ENCODE assay signal across 8 cellular contexts in genomic region chr15:90233701-90234518, GRCh38. TPM values are rescaled to one million over a fixed set of nuclear protein-coding genes. Genes with fewer than 3 reads are reported as not detected.
A peak's percentile ranks its signal among the peaks of the same experiment; 100 is the strongest.
DNase-seq lines count a peak whose midpoint lies in the region; ATAC-seq and TF ChIP-seq lines count a peak whose summit lies in the region.

Gene CIB1 (minus strand): TSS chr15:90233941. CDS start chr15:90233885, 56 bp downstream.
Gene GDPGP1 (plus strand): TSS chr15:90234209. CDS start chr15:90240909, 6,700 bp downstream.

- no peak for TF ChIP-seq RAD21 in Ishikawa (IDR thresholded peaks at IDR 0.05; ENCODE audit: low read depth)

- H3K4me1 ChIP-seq in mucosa of descending colon (ENCODE audit: low read depth): peaks cover 32% of the 10 kb centered on the region

- ATAC-seq in GM21619 (IDR thresholded peaks at IDR 0.05; ENCODE audit: unreplicated experiment) (peak; percentile 74), mucosa of descending colon (peak; percentile 85)

- DNase-seq in DMS153 treated with DMSO at 0.1 percent for 48 hours (lab: John Stamatoyannopoulos, UW; ENCODE audit: unreplicated experiment): peak; percentile 33
- peak; percentile 39 for DNase-seq in OCI-M2 (lab: John Stamatoyannopoulos, UW; ENCODE audit: unreplicated experiment)
- peak; percentile 93 for DNase-seq in activated T-cell treated with anti-CD3 and anti-CD28 coated beads for 4 hours
- DNase-seq in epithelial cell of esophagus (ENCODE audit: low read depth): peak; percentile 98
- DNase-seq in mucosa of descending colon: peak; percentile 97 to 99 (median 99)
- peak; percentile 80 to 92 for DNase-seq in stimulated activated CD8-positive, alpha-beta memory T cell treated with anti-CD3 and anti-CD28 coated beads, Interleukin-4, amount 100 ng/mL, for 1 hour (ENCODE audit: low read depth in 2 of 2, low spot score in 1 of 2)

- TF ChIP-seq EP300 in Ishikawa (IDR thresholded peaks at IDR 0.05; ENCODE audit: borderline replicate concordance): no peak

- peak within 1 kb of the TSS; percentile 74 for H3K4me3 ChIP-seq in epithelial cell of esophagus (ENCODE audit: low read length)
- peak within 1 kb of the TSS; percentile 50 for H3K4me3 ChIP-seq in mucosa of descending colon

- TF ChIP-seq CTCF in epithelial cell of esophagus (IDR thresholded peaks at IDR 0.05; ENCODE audit: insufficient read depth, low read depth, low read length, missing control alignments): no peak
- no peak for TF ChIP-seq CTCF in mucosa of descending colon (IDR thresholded peaks at IDR 0.05)

- H3K36me3 ChIP-seq in mucosa of descending colon (ENCODE audit: low read depth): peaks cover 8% of the 10 kb centered on the region

- intact Hi-C loops in mucosa of descending colon (cut with DNase I, micrococcal nuclease): no loop called here

- H3K9me3 ChIP-seq in mucosa of descending colon: no peaks in the 10 kb centered on the region

TF ChIP-seq in Ishikawa, 13 proteins besides CTCF, POLR2A, EP300 and RAD21:
- TF ChIP-seq CREB1 (IDR thresholded peaks at IDR 0.05; ENCODE audit: low read depth) (no peak; the same call in 1 of the 2 replicates), CEBPB (IDR thresholded peaks at IDR 0.05) (no peak), TEAD4 (IDR thresholded peaks at IDR 0.05) (no peak), TCF12 (IDR thresholded peaks at IDR 0.05; ENCODE audit: low read depth) (0 out of 2 replicates have a peak, but pooled peaks have one; percentile 12), EGR1 (IDR thresholded peaks at IDR 0.05) (peak; percentile 20; the same call in 1 of the 2 replicates), NFIC (IDR thresholded peaks at IDR 0.05) (no peak), TAF1 (IDR thresholded peaks at IDR 0.05; ENCODE audit: low read depth) (peak; percentile 48; the same call in 1 of the 2 replicates), YY1 (IDR thresholded peaks at IDR 0.05; ENCODE audit: low read depth) (no peak), USF1 (IDR thresholded peaks at IDR 0.05) (no peak), FOXM1 (IDR thresholded peaks at IDR 0.05; ENCODE audit: borderline replicate concordance, low read depth) (no peak), MAX (IDR thresholded peaks at IDR 0.05) (0 out of 2 replicates have a peak, but pooled peaks have one; percentile 12), ZBTB7A (IDR thresholded peaks at IDR 0.05; ENCODE audit: low read depth) (peak; percentile 22), REST (IDR thresholded peaks at IDR 0.05; ENCODE audit: low read depth) (no peak)
TF ChIP-seq in Ishikawa: peak in this region for 5.

RNA-seq across cellular contexts. Expression of gene CIB1, which starts in this region (rescaled TPM):
- 100 to 1,000 TPM; 126 to 273 (median 209) TPM for total RNA-seq in mucosa of descending colon

RNA-seq across cellular contexts. Expression of gene GDPGP1, which starts in this region (rescaled TPM):
- 10 to 100 TPM; 18.2 to 25.5 (median 19.3) TPM for total RNA-seq in mucosa of descending colon

Comparison
In these comparisons a context has a peak if more than half of its experiments do, and no peak if none do; other contexts are left out.
1. Peak in every context shown above with its lines: DNase-seq, ATAC-seq and H3K4me3 ChIP-seq.
2. DNase-seq: peak in every context shown above with its lines; median percentile 99 in mucosa of descending colon; 98 in epithelial cell of esophagus; 93 in activated T-cell treated with anti-CD3 and anti-CD28 coated beads for 4 hours; 86 in stimulated activated CD8-positive, alpha-beta memory T cell treated with anti-CD3 and anti-CD28 coated beads, Interleukin-4, amount 100 ng/mL, for 1 hour; 39 in OCI-M2; 33 in DMS153 treated with DMSO at 0.1 percent for 48 hours.